12 cellular contexts compared by ENCODE assay signal in the genomic region with DNA sequence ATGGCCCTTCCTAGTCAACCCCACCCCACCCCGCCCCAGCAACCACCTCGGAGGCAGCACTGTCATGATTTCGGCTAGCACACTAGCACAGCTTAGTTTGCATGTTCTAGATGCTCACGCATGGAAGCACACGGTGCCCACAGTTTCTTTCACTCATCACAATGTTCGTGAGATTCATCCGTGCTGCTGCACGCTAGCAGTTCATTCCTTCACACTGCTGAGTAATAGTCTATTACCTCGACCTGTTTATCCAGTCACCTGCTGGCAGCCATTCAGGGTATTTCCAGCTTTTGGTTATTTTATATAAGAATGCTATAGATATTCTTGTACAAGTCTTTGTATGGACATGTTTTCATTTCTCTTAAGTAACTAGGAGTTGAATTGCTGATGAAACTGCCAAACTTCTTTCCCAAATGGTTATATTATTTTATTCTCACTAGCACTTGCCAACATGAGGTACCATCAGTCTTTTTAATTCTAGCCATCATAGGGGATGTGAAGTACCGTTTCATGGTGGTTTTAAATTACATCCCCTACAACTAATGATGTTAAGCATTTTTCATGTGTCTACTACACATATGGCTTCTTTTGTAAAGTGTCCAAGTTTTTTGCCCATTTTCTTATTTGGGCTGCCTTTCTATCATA.
DNase-seq lines count a peak whose midpoint lies in the region; ATAC-seq and TF ChIP-seq lines count a peak whose summit lies in the region.
"Had no signal": no experiment of that assay in that cellular context is flagged by ENCODE, and none has a peak within 500 bp of the region (broad histone marks: within the 10 kb centered on the region; RNA-seq: fewer than 3 reads in every experiment).

No MANE protein-coding gene starts in this region.

- in situ Hi-C loops in transverse colon (cut with MboI; ENCODE audit: low pct_ligation_motif_present in 1 of 4, low pct_unique_long_range_greater_than_20kb in 1 of 4, low sequenced_read_pairs in 3 of 4) = loop anchor here in 2 of 4 donors (10.0 to 25.0 kb wide), 2 partner anchors 194 to 212 kb away; no protein-coding TSS in a partner anchor

- peaks cover 65% of the 10 kb centered on the region for H3K79me2 ChIP-seq in SU-DHL-6 (ENCODE audit: insufficient read depth, low read length)

- H3K36me3 ChIP-seq in breast epithelium (no peaks in the 10 kb centered on the region), SU-DHL-6 (ENCODE audit: low read length) (peaks cover 34% of the 10 kb centered on the region), transverse colon (peaks cover 0 to 43% (median 7%) of the 10 kb centered on the region in 4 donors)

- H3F3A ChIP-seq in SU-DHL-6 (ENCODE audit: insufficient read depth) = peaks cover 46% of the 10 kb centered on the region

- no peaks in the 10 kb centered on the region for H3K9me3 ChIP-seq in breast epithelium
- no peaks in the 10 kb centered on the region for H3K9me3 ChIP-seq in SU-DHL-6 (ENCODE audit: insufficient read depth, low read length)
- no peaks in the 10 kb centered on the region for H3K9me3 ChIP-seq in transverse colon

- TF ChIP-seq EP300 in transverse colon (IDR thresholded peaks at IDR 0.05; ENCODE audit: low read depth) = no peak

- 59 to 64% methylated on average over 7 to 10 of the region's 10 CpGs for WGBS in transverse colon (ENCODE audit: low coverage in 1 of 2), 2 donors

- H3K4me2 ChIP-seq in SU-DHL-6 (ENCODE audit: low read depth, low read length, poor library complexity, severe bottlenecking) = peak overlapping the region; percentile 59

- no peaks in the 10 kb centered on the region for H4K20me1 ChIP-seq in SU-DHL-6 (ENCODE audit: low read depth, low read length)

- TF ChIP-seq POLR2A in breast epithelium (IDR thresholded peaks at IDR 0.05) = no peak
- TF ChIP-seq POLR2A in transverse colon (IDR thresholded peaks at IDR 0.05) = no peak

- POLR2A ChIA-PET in MCF 10A (lab: Yijun Ruan, JAX) = interaction anchor here (0.6 to 3.3 kb wide), 11 partner anchors 11 to 346 kb away, joined by 3 to 27 read pairs (median 3); no protein-coding TSS in a partner anchor

- peak overlapping the region; percentile 51 for H3K9ac ChIP-seq in SU-DHL-6 (ENCODE audit: low read length)

- peak; percentile 59 for ATAC-seq in HG03103 (IDR thresholded peaks at IDR 0.05; ENCODE audit: low read depth, unreplicated experiment)
- ATAC-seq: activated T-cell treated with anti-CD3 and anti-CD28 coated beads, Interleukin-2, amount 50 U/mL, for 4 hours; stimulated activated naive CD8-positive, alpha-beta T cell treated with anti-CD3 and anti-CD28 coated beads, Interleukin-15, amount 100 ng/mL, for 72 hours had no signal

- peak overlapping the region; percentile 62 for H3K27ac Mint-ChIP-seq in MCF 10A (ENCODE audit: low read depth, unreplicated experiment)
- no peak overlapping the region for H3K27ac Mint-ChIP-seq in HFFc6

- no peaks in the 10 kb centered on the region for H3K27me3 Mint-ChIP-seq in MCF 10A (ENCODE audit: insufficient read depth, unreplicated experiment)
- no peaks in the 10 kb centered on the region for H3K27me3 Mint-ChIP-seq in HFFc6 (ENCODE audit: insufficient read depth)
- H3K27me3 Mint-ChIP-seq: stimulated activated naive CD8-positive, alpha-beta T cell treated with anti-CD3 and anti-CD28 coated beads, Interleukin-15, amount 100 ng/mL, for 72 hours had no signal

- CTCF ChIA-PET in MCF 10A (lab: Yijun Ruan, JAX) = interaction anchor here (0.7 to 7.5 kb wide), 3 partner anchors 204 to 284 kb away, joined by 8 to 87 read pairs (median 8); no protein-coding TSS in a partner anchor

- peaks cover 44% of the 10 kb centered on the region for H3K36me3 Mint-ChIP-seq in MCF 10A (ENCODE audit: insufficient read depth, unreplicated experiment)
- no peaks in the 10 kb centered on the region for H3K36me3 Mint-ChIP-seq in HFFc6 (ENCODE audit: low read depth)

- no peak overlapping the region for H3K27ac ChIP-seq in breast epithelium
- peak overlapping the region; percentile 95 for H3K27ac ChIP-seq in SU-DHL-6 (ENCODE audit: low read depth, low read length)
- H3K27ac ChIP-seq in transverse colon = no peak overlapping the region

- no peaks in the 10 kb centered on the region for H3K9me2 ChIP-seq in SU-DHL-6 (replicated peaks; ENCODE audit: insufficient read depth, low read length)

- no peaks in the 10 kb centered on the region for H3K27me3 ChIP-seq in breast epithelium
- H3K27me3 ChIP-seq in SU-DHL-6 (ENCODE audit: low read length) = no peaks in the 10 kb centered on the region
- no peaks in the 10 kb centered on the region for H3K27me3 ChIP-seq in transverse colon

- intact Hi-C loops in MCF 10A (cut with micrococcal nuclease) (loop anchor here (5.0 kb wide), 1 partner anchor 99 kb away; no protein-coding TSS in a partner anchor), breast epithelium (cut with DNase I; ENCODE audit: low total_unique reads) (loop anchor here (10.0 kb wide), 1 partner anchor 212 kb away; no protein-coding TSS in a partner anchor), transverse colon (cut with DNase I; ENCODE audit: low total_unique reads) (loop anchor here (5.0 kb wide), 1 partner anchor 209 kb away; no protein-coding TSS in a partner anchor)

- no peak overlapping the region for H3K4me3 ChIP-seq in breast epithelium
- H3K4me3 ChIP-seq in SU-DHL-6 (ENCODE audit: insufficient read depth, low read length, poor library complexity, severe bottlenecking) = peak overlapping the region; percentile 1
- no peak overlapping the region for H3K4me3 ChIP-seq in transverse colon

- H3K4me1 Mint-ChIP-seq in MCF 10A (ENCODE audit: insufficient read depth, unreplicated experiment) (peaks cover 6% of the 10 kb centered on the region), HFFc6 (ENCODE audit: low read depth) (peaks cover 18% of the 10 kb centered on the region)

- H3K4me1 ChIP-seq in breast epithelium (no peaks in the 10 kb centered on the region), transverse colon (peaks cover 6 to 19% (median 10%) of the 10 kb centered on the region in 4 donors)

- TSS peak; percentile 99 for BruUV-seq in MCF 10A (replicated peaks; lab: Mats Ljungman, UMichigan)

- no peak overlapping the region for H2AFZ ChIP-seq in SU-DHL-6 (ENCODE audit: low read depth, low read length, severe bottlenecking)

- H3K9me3 Mint-ChIP-seq in MCF 10A (ENCODE audit: unreplicated experiment) (no peaks in the 10 kb centered on the region), HFFc6 (no peaks in the 10 kb centered on the region)
- H3K9me3 Mint-ChIP-seq: activated T-cell treated with anti-CD3 and anti-CD28 coated beads, Interleukin-2, amount 50 U/mL, for 4 hours; stimulated activated naive CD8-positive, alpha-beta T cell treated with anti-CD3 and anti-CD28 coated beads, Interleukin-15, amount 100 ng/mL, for 72 hours had no signal

- TF ChIP-seq CTCF in MCF 10A (IDR thresholded peaks at IDR 0.05; ENCODE audit: unreplicated experiment) (no peak), breast epithelium (IDR thresholded peaks at IDR 0.05) (no peak), SU-DHL-6 (IDR thresholded peaks at IDR 0.05; ENCODE audit: insufficient read depth, low read length, poor library complexity, severe bottlenecking) (no peak), transverse colon (IDR thresholded peaks at IDR 0.05) (no peak), HFFc6 (IDR thresholded peaks at IDR 0.05) (no peak)

- peak overlapping the region; percentile 21 for H3K4me3 Mint-ChIP-seq in MCF 10A (ENCODE audit: unreplicated experiment)
- no peak overlapping the region for H3K4me3 Mint-ChIP-seq in HFFc6
- H3K4me3 Mint-ChIP-seq: activated T-cell treated with anti-CD3 and anti-CD28 coated beads, Interleukin-2, amount 50 U/mL, for 4 hours; stimulated activated naive CD8-positive, alpha-beta T cell treated with anti-CD3 and anti-CD28 coated beads, Interleukin-15, amount 100 ng/mL, for 72 hours had no signal

- DNase-seq in MCF 10A (ENCODE audit: unreplicated experiment) = peak; percentile 85
- DNase-seq in breast epithelium (ENCODE audit: low spot score in 2 of 2) = no peak
- DNase-seq in transverse colon = peak; percentile 20
- DNase-seq in DMS 273 treated with DMSO at 0.1 percent for 48 hours (lab: John Stamatoyannopoulos, UW) = no peak
- DNase-seq in HUDEP-2 (lab: John Stamatoyannopoulos, UW; ENCODE audit: unreplicated experiment in 76 of 76) = no peak
- DNase-seq in HFFc6 = no peak
- DNase-seq: activated T-cell treated with anti-CD3 and anti-CD28 coated beads, Interleukin-2, amount 50 U/mL, for 4 hours; OCI-M1; posterior cingulate gyrus; stimulated activated naive CD8-positive, alpha-beta T cell treated with anti-CD3 and anti-CD28 coated beads, Interleukin-15, amount 100 ng/mL, for 72 hours had no signal

Comparison
In these comparisons a context has a peak if more than half of its experiments do, and no peak if none do; other contexts are left out.
1. DNase-seq: peak in MCF 10A (single experiment) and transverse colon (single experiment); none in breast epithelium (0 of 2), DMS 273 treated with DMSO at 0.1 percent for 48 hours (single experiment), HUDEP-2 (0 of 76) and HFFc6 (single experiment).